In genomic region chr7:94031865-94032264, GRCh38 we compare ENCODE assay signal across 1 cellular context.
TF ChIP-seq lines count a peak whose summit lies in the region.

No MANE protein-coding gene starts in this region.

TF ChIP-seq in GM12878, 131 proteins besides CTCF, POLR2A, EP300 and RAD21 (continued from another document):
- TF ChIP-seq RELB (IDR thresholded peaks at IDR 0.05; ENCODE audit: low read depth) (peak; percentile 20; the same call in 1 of the 2 replicates), MTA3 (IDR thresholded peaks at IDR 0.05; ENCODE audit: borderline replicate concordance, low read length) (no peak), ZNF687 (IDR thresholded peaks at IDR 0.05) (no peak), PKNOX1 (IDR thresholded peaks at IDR 0.05) (no peak)
